2 cellular contexts compared by ENCODE assay signal in genomic region chr6:90249458-90249857, GRCh38.
TF ChIP-seq lines count a peak whose summit lies in the region.

No MANE protein-coding gene starts in this region.

TF ChIP-seq in SK-N-SH, 30 proteins besides CTCF, POLR2A, EP300 and RAD21 (continued from another document):
- TF ChIP-seq POLR2AphosphoS5 (IDR thresholded peaks at IDR 0.05; ENCODE audit: low read depth, low read length) = no peak
- TF ChIP-seq SMC3 (IDR thresholded peaks at IDR 0.05; ENCODE audit: low read depth, low read length) = no peak
- TF ChIP-seq ELF1 (IDR thresholded peaks at IDR 0.05) = no peak
- no peak for TF ChIP-seq GABPA (IDR thresholded peaks at IDR 0.05; ENCODE audit: low read depth)
- TF ChIP-seq GATA2 (CRISPR knock-in tag; IDR thresholded peaks at IDR 0.05) = no peak
- TF ChIP-seq JUND (IDR thresholded peaks at IDR 0.05) = no peak
TF ChIP-seq in SK-N-SH: peak in this region for 0.

TF ChIP-seq in SK-N-SH treated with all-trans-retinoic acid at 6 μM for 48 hours, 23 proteins besides CTCF, POLR2A, EP300 and RAD21 (continued from another document):
- TF ChIP-seq ZNF8 (CRISPR knock-in tag; IDR thresholded peaks at IDR 0.05) (no peak), RARB (CRISPR knock-in tag; IDR thresholded peaks at IDR 0.05) (no peak), CREB5 (CRISPR knock-in tag; IDR thresholded peaks at IDR 0.05; ENCODE audit: low read depth) (no peak), ZNF70 (CRISPR knock-in tag; IDR thresholded peaks at IDR 0.05) (no peak), PPARA (CRISPR knock-in tag; IDR thresholded peaks at IDR 0.05; ENCODE audit: borderline replicate concordance) (no peak), OSR1 (CRISPR knock-in tag; IDR thresholded peaks at IDR 0.05) (no peak), SNAI2 (CRISPR knock-in tag; IDR thresholded peaks at IDR 0.05) (no peak), GLIS3 (CRISPR knock-in tag; IDR thresholded peaks at IDR 0.05) (no peak), ARNTL (CRISPR knock-in tag; IDR thresholded peaks at IDR 0.05; ENCODE audit: borderline replicate concordance, low read depth) (no peak), PATZ1 (CRISPR knock-in tag; IDR thresholded peaks at IDR 0.05; ENCODE audit: borderline replicate concordance) (no peak)
